ENCODE assay signal across 2 cellular contexts in genomic region chr4:87316961-87317360, GRCh38.
A peak's percentile ranks its signal among the peaks of the same experiment; 100 is the strongest.
TF ChIP-seq lines count a peak whose summit lies in the region.

No MANE protein-coding gene starts in this region.

TF ChIP-seq in A549, 52 proteins besides CTCF, POLR2A, EP300 and RAD21 (continued from another document):
- TF ChIP-seq, protein P1, sequence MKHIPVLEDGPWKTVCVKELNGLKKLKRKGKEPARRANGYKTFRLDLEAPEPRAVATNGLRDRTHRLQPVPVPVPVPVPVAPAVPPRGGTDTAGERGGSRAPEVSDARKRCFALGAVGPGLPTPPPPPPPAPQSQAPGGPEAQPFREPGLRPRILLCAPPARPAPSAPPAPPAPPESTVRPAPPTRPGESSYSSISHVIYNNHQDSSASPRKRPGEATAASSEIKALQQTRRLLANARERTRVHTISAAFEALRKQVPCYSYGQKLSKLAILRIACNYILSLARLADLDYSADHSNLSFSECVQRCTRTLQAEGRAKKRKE (CRISPR knock-in tag; IDR thresholded peaks at IDR 0.05; ENCODE audit: low read depth): no peak
- TF ChIP-seq, protein P2, sequence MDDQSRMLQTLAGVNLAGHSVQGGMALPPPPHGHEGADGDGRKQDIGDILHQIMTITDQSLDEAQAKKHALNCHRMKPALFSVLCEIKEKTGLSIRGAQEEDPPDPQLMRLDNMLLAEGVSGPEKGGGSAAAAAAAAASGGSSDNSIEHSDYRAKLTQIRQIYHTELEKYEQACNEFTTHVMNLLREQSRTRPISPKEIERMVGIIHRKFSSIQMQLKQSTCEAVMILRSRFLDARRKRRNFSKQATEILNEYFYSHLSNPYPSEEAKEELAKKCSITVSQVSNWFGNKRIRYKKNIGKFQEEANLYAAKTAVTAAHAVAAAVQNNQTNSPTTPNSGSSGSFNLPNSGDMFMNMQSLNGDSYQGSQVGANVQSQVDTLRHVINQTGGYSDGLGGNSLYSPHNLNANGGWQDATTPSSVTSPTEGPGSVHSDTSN (IDR thresholded peaks at IDR 0.05): no peak
- TF ChIP-seq, protein P3, sequence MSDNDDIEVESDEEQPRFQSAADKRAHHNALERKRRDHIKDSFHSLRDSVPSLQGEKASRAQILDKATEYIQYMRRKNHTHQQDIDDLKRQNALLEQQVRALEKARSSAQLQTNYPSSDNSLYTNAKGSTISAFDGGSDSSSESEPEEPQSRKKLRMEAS (IDR thresholded peaks at IDR 0.05): no peak
- no peak for TF ChIP-seq FOXS1 (CRISPR knock-in tag; IDR thresholded peaks at IDR 0.05)
TF ChIP-seq in A549: peak in this region for 0.

TF ChIP-seq in K562, 482 proteins besides CTCF, POLR2A, EP300 and RAD21 (continued from another document):
- TF ChIP-seq BRCA1 (IDR thresholded peaks at IDR 0.05) (no peak), BRCA1 (CRISPR knock-in tag; IDR thresholded peaks at IDR 0.05) (no peak), CEBPG (CRISPR knock-in tag; IDR thresholded peaks at IDR 0.05) (no peak), CEBPG (tag; conservative IDR thresholded peaks at IDR 0.05 in 1 of 2, IDR thresholded peaks at IDR 0.05 in 1 of 2) (peak in 1 of 2 experiments; percentile 62; a peak in 2 of 4 replicates)
- TF ChIP-seq, protein P4, sequence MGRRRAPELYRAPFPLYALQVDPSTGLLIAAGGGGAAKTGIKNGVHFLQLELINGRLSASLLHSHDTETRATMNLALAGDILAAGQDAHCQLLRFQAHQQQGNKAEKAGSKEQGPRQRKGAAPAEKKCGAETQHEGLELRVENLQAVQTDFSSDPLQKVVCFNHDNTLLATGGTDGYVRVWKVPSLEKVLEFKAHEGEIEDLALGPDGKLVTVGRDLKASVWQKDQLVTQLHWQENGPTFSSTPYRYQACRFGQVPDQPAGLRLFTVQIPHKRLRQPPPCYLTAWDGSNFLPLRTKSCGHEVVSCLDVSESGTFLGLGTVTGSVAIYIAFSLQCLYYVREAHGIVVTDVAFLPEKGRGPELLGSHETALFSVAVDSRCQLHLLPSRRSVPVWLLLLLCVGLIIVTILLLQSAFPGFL (CRISPR knock-in tag; IDR thresholded peaks at IDR 0.05): no peak
